18 cellular contexts compared by ENCODE assay signal in the genomic region with DNA sequence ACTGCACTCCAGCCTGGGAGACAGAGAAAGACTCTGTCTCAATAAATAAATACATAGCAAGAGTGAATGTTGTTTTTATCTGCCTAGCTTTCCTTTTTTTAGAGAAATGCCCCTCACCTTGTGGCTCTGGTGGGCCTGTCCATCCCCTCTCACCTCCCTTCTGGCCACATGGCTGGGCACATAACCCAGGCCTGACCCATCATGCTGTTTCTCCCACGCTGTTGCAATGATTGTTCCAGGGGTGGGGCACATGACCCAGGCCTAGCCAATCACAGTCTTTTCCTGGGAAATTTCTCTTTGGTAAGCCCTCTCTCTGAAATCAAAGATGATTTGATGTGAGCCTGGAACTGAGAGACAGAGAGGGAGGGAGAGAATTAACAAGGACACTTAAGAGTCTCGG. TPM values are rescaled to one million over a fixed set of nuclear protein-coding genes. Genes with fewer than 3 reads are reported as not detected.
DNase-seq lines count a peak whose midpoint lies in the region; ATAC-seq and TF ChIP-seq lines count a peak whose summit lies in the region.
"Had no signal": no experiment of that assay in that cellular context is flagged by ENCODE, and none has a peak within 500 bp of the region (broad histone marks: within the 10 kb centered on the region; RNA-seq: fewer than 3 reads in every experiment).

No MANE protein-coding gene starts in this region.

- no peaks in the 10 kb centered on the region for H3K4me1 Mint-ChIP-seq in MCF 10A (ENCODE audit: insufficient read depth, unreplicated experiment)
- peaks cover 94% of the 10 kb centered on the region for H3K4me1 Mint-ChIP-seq in stimulated activated effector memory CD8-positive, alpha-beta T cell treated with anti-CD3 and anti-CD28 coated beads, Interleukin-12 subunit alpha, Interleukin-12 subunit beta, amount 100 ng/mL, for 72 hours

- intact Hi-C loops in MCF 10A (cut with micrococcal nuclease) = no loop called here
- intact Hi-C loops in breast epithelium (cut with DNase I; ENCODE audit: low total_unique reads) = no loop called here
- intact Hi-C loops in IMR-90 (cut with micrococcal nuclease) = no loop called here
- intact Hi-C loops in vagina (cut with DNase I) = no loop called here

- ATAC-seq in IMR-90 (ENCODE audit: low read depth) (peak; percentile 18; the same call in 1 of the 2 replicates), HG03135 (IDR thresholded peaks at IDR 0.05; ENCODE audit: unreplicated experiment) (no peak)
- no peak for ATAC-seq in stimulated activated effector memory CD8-positive, alpha-beta T cell treated with anti-CD3 and anti-CD28 coated beads, Interleukin-12 subunit alpha, Interleukin-12 subunit beta, amount 100 ng/mL, for 72 hours
- ATAC-seq: gastrocnemius medialis, left lobe of liver, mucosa of descending colon, sciatic nerve had no signal

- no peak for TF ChIP-seq EP300 in suprapubic skin (IDR thresholded peaks at IDR 0.05)

- H3K27ac ChIP-seq in breast epithelium (no peak overlapping the region), IMR-90 (ENCODE audit: insufficient read depth, low read length) (no peak overlapping the region), vagina (no peak overlapping the region), suprapubic skin (no peak overlapping the region)
- H3K27ac ChIP-seq: gastrocnemius medialis, Peyer's patch had no signal

- no peak overlapping the region for H4K5ac ChIP-seq in IMR-90 (ENCODE audit: low read depth, low read length)

- in situ Hi-C loops in IMR-90 (cut with MboI; ENCODE audit: low sequenced_read_pairs) = no loop called here

- H3K9me1 ChIP-seq in IMR-90 (ENCODE audit: insufficient read depth, low read length) = peaks cover 17% of the 10 kb centered on the region

- no peak overlapping the region for H3K18ac ChIP-seq in IMR-90 (ENCODE audit: low read depth, low read length)

- dilution Hi-C loops in IMR-90 (cut with HindIII; ENCODE audit: low sequenced_read_pairs, unreplicated experiment) = no loop called here

- H3K4me3 ChIP-seq in breast epithelium (no peak overlapping the region), IMR-90 (ENCODE audit: insufficient read depth, low read depth, low read length) (no peak overlapping the region), cardiac fibroblast (replicated peaks in 1 of 2; ENCODE audit: low read depth in 2 of 2, low read length in 2 of 2) (no peak overlapping the region), vagina (no peak overlapping the region), suprapubic skin (no peak overlapping the region)
- H3K4me3 ChIP-seq: gastrocnemius medialis, mucosa of descending colon, Peyer's patch had no signal

- no peak overlapping the region for H2BK5ac ChIP-seq in IMR-90 (ENCODE audit: low read depth, low read length, poor library complexity, severe bottlenecking)

- no peak overlapping the region for H3K56ac ChIP-seq in IMR-90 (ENCODE audit: extremely low read depth, insufficient read depth, low read length)

- POLR2A ChIA-PET in MCF 10A (lab: Yijun Ruan, JAX) (no interaction called here), IMR-90 (lab: Charles Lee; ENCODE audit: unreplicated experiment) (no interaction called here)

- H4K8ac ChIP-seq in IMR-90 (ENCODE audit: low read depth in 2 of 2, low read length in 2 of 2) = 0 out of 4 replicates have a peak overlapping the region, but pooled peaks of 1 of the 2 experiments have one; percentile 2

- DNase-seq in MCF 10A (ENCODE audit: unreplicated experiment) (peak; percentile 37), breast epithelium (ENCODE audit: low spot score in 2 of 2) (no peak), IMR-90 (peak; percentile 15), cardiac fibroblast (ENCODE audit: low read depth in 2 of 2) (peak; percentile 22 to 25), vagina (ENCODE audit: extremely low spot score in 2 of 2) (no peak), suprapubic skin (ENCODE audit: low spot score in 2 of 2) (no peak)
- DNase-seq in stimulated activated effector memory CD8-positive, alpha-beta T cell treated with anti-CD3 and anti-CD28 coated beads, Interleukin-12 subunit alpha, Interleukin-12 subunit beta, amount 100 ng/mL, for 72 hours (ENCODE audit: low spot score in 2 of 2) = no peak
- DNase-seq: gastrocnemius medialis; KBM-7; mucosa of descending colon; NCI-H1436; NCI-H2171 treated with DMSO at 0.1 percent for 48 hours; nucleus accumbens; stimulated activated CD4-positive, alpha-beta T cell treated with anti-CD3 and anti-CD28 coated beads, Interleukin-2, amount 100 ng/mL, for 24 hours had no signal

- H3K23ac ChIP-seq in IMR-90 (ENCODE audit: low read depth, low read length) = no peak overlapping the region

- H3K4ac ChIP-seq in IMR-90 (ENCODE audit: low read depth, low read length) = peak overlapping the region; percentile 38

- no peak overlapping the region for H2AK5ac ChIP-seq in IMR-90 (ENCODE audit: low read depth, low read length)

- H3K9me3 ChIP-seq in breast epithelium (no peaks in the 10 kb centered on the region), IMR-90 (ENCODE audit: control insufficient read depth, insufficient read depth, low read length) (peaks cover 5% of the 10 kb centered on the region), vagina (no peaks in the 10 kb centered on the region), suprapubic skin (no peaks in the 10 kb centered on the region)
- H3K9me3 ChIP-seq: gastrocnemius medialis, mucosa of descending colon, Peyer's patch had no signal

- H2AK9ac ChIP-seq in IMR-90 (replicated peaks; ENCODE audit: low read depth, low read length, poor library complexity) = no peak overlapping the region

- no peak overlapping the region for H3K4me3 Mint-ChIP-seq in MCF 10A (ENCODE audit: unreplicated experiment)
- H3K4me3 Mint-ChIP-seq in stimulated activated effector memory CD8-positive, alpha-beta T cell treated with anti-CD3 and anti-CD28 coated beads, Interleukin-12 subunit alpha, Interleukin-12 subunit beta, amount 100 ng/mL, for 72 hours = no peak overlapping the region

- no peaks in the 10 kb centered on the region for H3K36me3 ChIP-seq in breast epithelium
- no peaks in the 10 kb centered on the region for H3K36me3 ChIP-seq in IMR-90 (ENCODE audit: control insufficient read depth, insufficient read depth, low read length)
- no peaks in the 10 kb centered on the region for H3K36me3 ChIP-seq in vagina
- no peaks in the 10 kb centered on the region for H3K36me3 ChIP-seq in suprapubic skin
- H3K36me3 ChIP-seq: gastrocnemius medialis, Peyer's patch had no signal

- H4K91ac ChIP-seq in IMR-90 (ENCODE audit: insufficient read depth, low read depth, low read length) = no peak overlapping the region

- no peaks in the 10 kb centered on the region for H3K36me3 Mint-ChIP-seq in MCF 10A (ENCODE audit: insufficient read depth, unreplicated experiment)
- H3K36me3 Mint-ChIP-seq in stimulated activated effector memory CD8-positive, alpha-beta T cell treated with anti-CD3 and anti-CD28 coated beads, Interleukin-12 subunit alpha, Interleukin-12 subunit beta, amount 100 ng/mL, for 72 hours = peaks cover 10% of the 10 kb centered on the region

- H3K27me3 ChIP-seq in breast epithelium (no peaks in the 10 kb centered on the region), IMR-90 (ENCODE audit: control insufficient read depth, insufficient read depth, low read length) (no peaks in the 10 kb centered on the region), vagina (no peaks in the 10 kb centered on the region), suprapubic skin (peaks cover 43% of the 10 kb centered on the region)
- H3K27me3 ChIP-seq: Peyer's patch had no signal

- TF ChIP-seq CTCF in MCF 10A (IDR thresholded peaks at IDR 0.05; ENCODE audit: unreplicated experiment) = no peak
- no peak for TF ChIP-seq CTCF in breast epithelium (IDR thresholded peaks at IDR 0.05)
- TF ChIP-seq CTCF in IMR-90 (conservative IDR thresholded peaks at IDR 0.05; ENCODE audit: low read depth, low read length) = no peak
- TF ChIP-seq CTCF in cardiac fibroblast (IDR thresholded peaks at IDR 0.05; ENCODE audit: low read depth, low read length) = no peak
- TF ChIP-seq CTCF in vagina (IDR thresholded peaks at IDR 0.05) = no peak
- no peak for TF ChIP-seq CTCF in suprapubic skin (IDR thresholded peaks at IDR 0.05)

- H2BK15ac ChIP-seq in IMR-90 (ENCODE audit: low read depth, low read length) = no peak overlapping the region

- BruUV-seq in MCF 10A (replicated peaks; lab: Mats Ljungman, UMichigan) (no TSS peak), IMR-90 (replicated peaks; lab: Mats Ljungman, UMichigan) (no TSS peak)

- TF ChIP-seq RAD21 in IMR-90 (IDR thresholded peaks at IDR 0.05; ENCODE audit: low read length) = no peak

- CTCF ChIA-PET in MCF 10A (lab: Yijun Ruan, JAX) = interaction anchor here (0.7 to 1.6 kb wide), 2 partner anchors 16 to 331 kb away, joined by 3 to 8 read pairs; no protein-coding TSS in a partner anchor
- CTCF ChIA-PET in IMR-90 (lab: Yijun Ruan, JAX) = no interaction called here

- TF ChIP-seq POLR2A in breast epithelium (IDR thresholded peaks at IDR 0.05) = no peak
- TF ChIP-seq POLR2A in IMR-90 (IDR thresholded peaks at IDR 0.05; ENCODE audit: low read depth, low read length) = no peak
- TF ChIP-seq POLR2A in vagina (IDR thresholded peaks at IDR 0.05) = no peak
- TF ChIP-seq POLR2A in suprapubic skin (IDR thresholded peaks at IDR 0.05) = no peak

- no CpG with 5 or more reads among the region's 2 CpGs for WGBS in IMR-90 (ENCODE audit: extremely low coverage in 2 of 2, insufficient read length in 1 of 2), 2 experiments
- WGBS in suprapubic skin = 61% methylated on average over 2 of the region's 2 CpGs

- no peaks in the 10 kb centered on the region for H3K79me1 ChIP-seq in IMR-90 (ENCODE audit: low read depth in 1 of 2, low read length in 2 of 2)

- no peaks in the 10 kb centered on the region for H4K20me1 ChIP-seq in IMR-90 (ENCODE audit: insufficient read depth, low read length)

- H3K27me3 Mint-ChIP-seq in MCF 10A (ENCODE audit: insufficient read depth, unreplicated experiment) = no peaks in the 10 kb centered on the region

- no peak overlapping the region for H2BK20ac ChIP-seq in IMR-90 (ENCODE audit: low read depth, low read length)

- no peak overlapping the region for H3K27ac Mint-ChIP-seq in MCF 10A (ENCODE audit: low read depth, unreplicated experiment)
- peak overlapping the region; percentile 93 for H3K27ac Mint-ChIP-seq in stimulated activated effector memory CD8-positive, alpha-beta T cell treated with anti-CD3 and anti-CD28 coated beads, Interleukin-12 subunit alpha, Interleukin-12 subunit beta, amount 100 ng/mL, for 72 hours

- peak overlapping the region; percentile 46 for H2AFZ ChIP-seq in IMR-90 (replicated peaks; ENCODE audit: low read length, poor library complexity)

- H3K14ac ChIP-seq in IMR-90 (replicated peaks; ENCODE audit: low read depth, low read length) = no peak overlapping the region

- H2BK120ac ChIP-seq in IMR-90 (ENCODE audit: low read depth, low read length) = no peak overlapping the region; the same call in 1 of the 2 replicates

- H3K9me3 Mint-ChIP-seq in MCF 10A (ENCODE audit: unreplicated experiment) = no peaks in the 10 kb centered on the region
- no peaks in the 10 kb centered on the region for H3K9me3 Mint-ChIP-seq in stimulated activated effector memory CD8-positive, alpha-beta T cell treated with anti-CD3 and anti-CD28 coated beads, Interleukin-12 subunit alpha, Interleukin-12 subunit beta, amount 100 ng/mL, for 72 hours

- H3K4me1 ChIP-seq in breast epithelium = no peaks in the 10 kb centered on the region
- H3K4me1 ChIP-seq in IMR-90 (ENCODE audit: control insufficient read depth, insufficient read depth, low read length) = peaks cover 5% of the 10 kb centered on the region
- H3K4me1 ChIP-seq in vagina = no peaks in the 10 kb centered on the region
- no peaks in the 10 kb centered on the region for H3K4me1 ChIP-seq in suprapubic skin
- H3K4me1 ChIP-seq: gastrocnemius medialis had no signal

- no peak overlapping the region for H3K4me2 ChIP-seq in IMR-90 (ENCODE audit: low read depth, low read length)

- no peak overlapping the region for H3K9ac ChIP-seq in IMR-90 (ENCODE audit: low read depth, low read length)

RNA-seq across cellular contexts. Expression of a gene that starts 5.5 kb away (rescaled TPM):
- total RNA-seq in MCF 10A (2022) (0.22 TPM in 1 of 2 replicates, not detected in the other), breast epithelium (10 to 100 TPM in 2 of 3 donors, 1 to 10 TPM in 1; 6.9 to 25.1 (median 10.5) TPM), IMR-90 (2012; rRNA removed) (0.28 and 0.36 TPM in 2 replicates), vagina (16.2 TPM), suprapubic skin (1 to 10 TPM in 3 of 4 donors, under 1 TPM in 1; 0.55 to 4.3 (median 2.7) TPM)
- 0.55 and 0.85 TPM in 2 replicates for polyA plus RNA-seq in IMR-90 (2012; rRNA removed)
- polyA plus RNA-seq in IMR-90 (2012; cell fraction: cytosol; rRNA removed) = 0.38 TPM in 2 replicates
- 0.68 and 0.84 TPM in 2 replicates for polyA plus RNA-seq in IMR-90 (2012; cell fraction: nucleus; rRNA removed; ENCODE audit: low replicate concordance)

RNA-seq across cellular contexts. Expression of a gene that starts 32.7 kb away (rescaled TPM):
- total RNA-seq in MCF 10A (2022) (42.4 and 52.6 TPM in 2 replicates), breast epithelium (10 to 100 TPM; 10.5 to 12.0 (median 11.5) TPM), IMR-90 (2012; rRNA removed) (10.0 and 11.1 TPM in 2 replicates), vagina (15.7 TPM), suprapubic skin (1 to 10 TPM; 1.9 to 3.9 (median 3.0) TPM)
- 72.3 and 77.1 TPM in 2 replicates for polyA plus RNA-seq in IMR-90 (2012; rRNA removed)
- 56.9 and 106 TPM in 2 replicates for polyA plus RNA-seq in IMR-90 (2012; cell fraction: cytosol; rRNA removed)
- polyA plus RNA-seq in IMR-90 (2012; cell fraction: nucleus; rRNA removed; ENCODE audit: low replicate concordance) = 33.8 and 79.6 TPM in 2 replicates

Comparison
In these comparisons a context has a peak if more than half of its experiments do, and no peak if none do; other contexts are left out.
1. DNase-seq: peak in MCF 10A (single experiment), IMR-90 (single experiment) and cardiac fibroblast (2 of 2); none in breast epithelium (0 of 2), stimulated activated effector memory CD8-positive, alpha-beta T cell treated with anti-CD3 and anti-CD28 coated beads, Interleukin-12 subunit alpha, Interleukin-12 subunit beta, amount 100 ng/mL, for 72 hours (0 of 2), vagina (0 of 2) and suprapubic skin (0 of 2).